In the genomic region with DNA sequence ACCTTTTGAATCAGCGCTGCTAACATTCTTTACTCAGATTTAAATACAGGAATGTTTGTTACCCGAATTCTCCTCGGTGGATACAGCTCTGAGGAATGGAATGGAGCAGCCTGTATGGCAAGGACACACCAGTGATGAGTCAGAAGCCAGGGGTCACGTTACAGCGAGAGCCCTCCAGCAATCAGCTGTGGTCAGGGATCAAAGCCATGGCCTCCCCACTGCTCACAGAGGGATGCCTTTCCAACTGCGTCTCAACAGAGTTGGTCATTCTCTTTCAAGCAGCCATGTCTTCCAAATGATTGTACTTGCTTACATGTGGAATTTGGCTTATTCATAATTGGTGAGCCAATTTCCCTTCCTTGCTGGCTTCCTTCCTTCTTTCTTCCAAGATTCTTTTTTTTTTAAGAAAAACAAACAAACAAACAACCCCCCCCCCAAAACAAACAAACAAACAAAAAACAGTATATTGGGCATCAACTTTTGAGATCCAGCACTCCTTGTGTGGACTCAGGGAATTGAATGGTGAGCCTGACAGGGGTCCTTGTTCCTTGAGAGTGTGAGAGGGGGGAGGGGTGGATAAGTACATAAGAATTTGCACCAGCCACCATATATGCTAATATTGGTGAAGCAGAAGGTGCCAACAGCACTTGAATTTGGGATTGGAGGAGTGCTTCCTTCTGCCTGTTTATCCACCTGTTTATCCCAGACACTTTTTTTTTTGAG, we compare ENCODE assay signal across 1 cellular context.
TF ChIP-seq lines count a peak whose summit lies in the region.

No MANE protein-coding gene starts in this region.

TF ChIP-seq in HCT116, 20 proteins besides CTCF, POLR2A, EP300 and RAD21 (continued from another document):
- TF ChIP-seq POLR2AphosphoS5 (IDR thresholded peaks at IDR 0.05; ENCODE audit: low read depth, low read length) (peak; percentile 66), CEBPB (IDR thresholded peaks at IDR 0.05; ENCODE audit: low read depth) (peak; percentile 77), MAX (IDR thresholded peaks at IDR 0.05) (peak; percentile 79), EZH2phosphoT487 (IDR thresholded peaks at IDR 0.05; ENCODE audit: borderline replicate concordance) (no peak), JUND (IDR thresholded peaks at IDR 0.05) (peak; percentile 99), ZFX (IDR thresholded peaks at IDR 0.05) (no peak), ELF1 (IDR thresholded peaks at IDR 0.05; ENCODE audit: borderline replicate concordance, low read depth) (no peak), EZH2 (IDR thresholded peaks at IDR 0.05) (no peak)
- TF ChIP-seq, protein P1, sequence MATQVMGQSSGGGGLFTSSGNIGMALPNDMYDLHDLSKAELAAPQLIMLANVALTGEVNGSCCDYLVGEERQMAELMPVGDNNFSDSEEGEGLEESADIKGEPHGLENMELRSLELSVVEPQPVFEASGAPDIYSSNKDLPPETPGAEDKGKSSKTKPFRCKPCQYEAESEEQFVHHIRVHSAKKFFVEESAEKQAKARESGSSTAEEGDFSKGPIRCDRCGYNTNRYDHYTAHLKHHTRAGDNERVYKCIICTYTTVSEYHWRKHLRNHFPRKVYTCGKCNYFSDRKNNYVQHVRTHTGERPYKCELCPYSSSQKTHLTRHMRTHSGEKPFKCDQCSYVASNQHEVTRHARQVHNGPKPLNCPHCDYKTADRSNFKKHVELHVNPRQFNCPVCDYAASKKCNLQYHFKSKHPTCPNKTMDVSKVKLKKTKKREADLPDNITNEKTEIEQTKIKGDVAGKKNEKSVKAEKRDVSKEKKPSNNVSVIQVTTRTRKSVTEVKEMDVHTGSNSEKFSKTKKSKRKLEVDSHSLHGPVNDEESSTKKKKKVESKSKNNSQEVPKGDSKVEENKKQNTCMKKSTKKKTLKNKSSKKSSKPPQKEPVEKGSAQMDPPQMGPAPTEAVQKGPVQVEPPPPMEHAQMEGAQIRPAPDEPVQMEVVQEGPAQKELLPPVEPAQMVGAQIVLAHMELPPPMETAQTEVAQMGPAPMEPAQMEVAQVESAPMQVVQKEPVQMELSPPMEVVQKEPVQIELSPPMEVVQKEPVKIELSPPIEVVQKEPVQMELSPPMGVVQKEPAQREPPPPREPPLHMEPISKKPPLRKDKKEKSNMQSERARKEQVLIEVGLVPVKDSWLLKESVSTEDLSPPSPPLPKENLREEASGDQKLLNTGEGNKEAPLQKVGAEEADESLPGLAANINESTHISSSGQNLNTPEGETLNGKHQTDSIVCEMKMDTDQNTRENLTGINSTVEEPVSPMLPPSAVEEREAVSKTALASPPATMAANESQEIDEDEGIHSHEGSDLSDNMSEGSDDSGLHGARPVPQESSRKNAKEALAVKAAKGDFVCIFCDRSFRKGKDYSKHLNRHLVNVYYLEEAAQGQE (IDR thresholded peaks at IDR 0.05; ENCODE audit: low read depth): no peak
